8 cellular contexts compared by ENCODE assay signal in genomic region chr19:40465781-40466218, GRCh38. TPM values are rescaled to one million over a fixed set of nuclear protein-coding genes. Genes with fewer than 3 reads are reported as not detected.
DNase-seq lines count a peak whose midpoint lies in the region; ATAC-seq, FAIRE-seq and TF ChIP-seq lines count a peak whose summit lies in the region.

No MANE protein-coding gene starts in this region.

- no peaks in the 10 kb centered on the region for H3K9me3 ChIP-seq in transverse colon

- FAIRE-seq in GM12891 (lab: Jason Lieb, UNC) = peak; percentile 98

- POLR2A ChIA-PET in T-cell (lab: Charles Lee) = interaction anchor here (0.5 to 1.8 kb wide), 6 partner anchors 23 to 898 kb away, joined by 3 to 9 read pairs (median 3); partner anchors contain the start of genes B9D2 (in 1 of the 2) and SERTAD1 (in 1 of the 2)

- H3K27ac ChIP-seq in transverse colon = peak overlapping the region; percentile 93 to 95 (median 95)

- peak overlapping the region; percentile 0 to 80 (median 68) for H3K4me3 ChIP-seq in transverse colon

- in situ Hi-C loops in transverse colon (cut with MboI; ENCODE audit: low pct_ligation_motif_present in 1 of 4, low pct_unique_long_range_greater_than_20kb in 1 of 4, low sequenced_read_pairs in 3 of 4) = no loop called here

- no peaks in the 10 kb centered on the region for H3K36me3 Mint-ChIP-seq in T-cell

- H3K4me1 Mint-ChIP-seq in T-cell = peaks cover 24 to 34% (median 24%) of the 10 kb centered on the region in 3 donors

- H3K36me3 ChIP-seq in transverse colon = no peaks in the 10 kb centered on the region

- H3K27me3 Mint-ChIP-seq in T-cell = peaks cover 5 to 19% of the 10 kb centered on the region in 2 donors

- CTCF ChIA-PET in T-cell (lab: Charles Lee) = interaction anchor here (0.5 to 1.7 kb wide), 8 partner anchors 23 to 312 kb away, joined by 3 to 18 read pairs (median 4); partner anchors contain the start of genes C19orf47 (in 1 of the 2), PLD3 (in 1 of the 2), RAB4B (in 1 of the 2) and SERTAD1 (in 1 of the 2)

- TF ChIP-seq POLR2A in GM12891 (IDR thresholded peaks at IDR 0.05; ENCODE audit: low read depth, low read length) (no peak), transverse colon (IDR thresholded peaks at IDR 0.05) (no peak)

- H3K27me3 ChIP-seq in transverse colon = peaks cover 10% of the 10 kb centered on the region

- TF ChIP-seq EP300 in transverse colon (IDR thresholded peaks at IDR 0.05; ENCODE audit: low read depth) = no peak

- DNase-seq in GM12891 (ENCODE audit: insufficient read length, low spot score) (peak; percentile 90), NCI-H146 (lab: John Stamatoyannopoulos, UW) (peak; percentile 91), T-cell (peak; percentile 97 to 100 (median 99)), amniotic epithelial cell (ENCODE audit: low read depth) (peak; percentile 98), cardiac septum (ENCODE audit: low spot score) (peak; percentile 100), pons (ENCODE audit: low spot score) (peak; percentile 100), transverse colon (peak; percentile 100)

- peak overlapping the region; percentile 68 to 69 for H3K27ac Mint-ChIP-seq in T-cell

- TF ChIP-seq CTCF in transverse colon (IDR thresholded peaks at IDR 0.05) = no peak

- H3K9me3 Mint-ChIP-seq in T-cell = no peaks in the 10 kb centered on the region

- H3K4me1 ChIP-seq in transverse colon = peaks cover 15 to 33% (median 30%) of the 10 kb centered on the region in 4 donors

- ATAC-seq in HG02884 (IDR thresholded peaks at IDR 0.05; ENCODE audit: unreplicated experiment) = peak; percentile 82
- peak; percentile 85 to 94 (median 92) for ATAC-seq in T-cell (replicated peaks in 1 of 4)

- intact Hi-C loops in cardiac septum (cut with DNase I) (loop anchor here (2.0 to 5.0 kb wide), 3 partner anchors 45 to 137 kb away; partner anchors contain the start of gene LTBP4), transverse colon (cut with DNase I; ENCODE audit: low total_unique reads) (no loop called here)

- peak overlapping the region; percentile 76 to 92 (median 83) for H3K4me3 Mint-ChIP-seq in T-cell

- 0% methylated on average over 22 of the region's 33 CpGs; no CpG with 5 or more reads in 1 of the 2 donors for WGBS in transverse colon (ENCODE audit: low coverage in 1 of 2), 2 donors

TF ChIP-seq in GM12891, 5 proteins besides CTCF, POLR2A, EP300 and RAD21:
- no peak for TF ChIP-seq SPI1 (IDR thresholded peaks at IDR 0.05; ENCODE audit: low read depth, low read length)
- no peak for TF ChIP-seq POU2F2 (IDR thresholded peaks at IDR 0.05; ENCODE audit: low read depth, low read length)
- TF ChIP-seq TAF1 (IDR thresholded peaks at IDR 0.05; ENCODE audit: low read depth, low read length) = no peak
- TF ChIP-seq PAX5 (IDR thresholded peaks at IDR 0.05; ENCODE audit: insufficient read depth, low read length, severe bottlenecking) = no peak
- no peak; the same call in 1 of the 2 replicates for TF ChIP-seq POLR2AphosphoS5 (IDR thresholded peaks at IDR 0.05; ENCODE audit: low read depth, low read length)

RNA-seq across cellular contexts. Expression of gene BLVRB, which starts 0.3 kb away (rescaled TPM):
- polyA plus RNA-seq in GM12891 (2012; ENCODE audit: low read depth, missing spikeins) = 20.9 TPM
- total RNA-seq in T-cell = 10 to 100 TPM in 3 of 5 donors, 1 to 10 TPM in 2; 6.8 to 20.3 (median 16.4) TPM
- total RNA-seq in cardiac septum = 81.6 TPM
- 100 to 1,000 TPM in 3 of 4 donors, 10 to 100 TPM in 1; 81.5 to 193 (median 147) TPM for total RNA-seq in transverse colon

RNA-seq across cellular contexts. Expression of gene SPTBN4, which starts 1.0 kb away (rescaled TPM):
- polyA plus RNA-seq in GM12891 (2012; ENCODE audit: low read depth, missing spikeins) = 0.96 TPM
- total RNA-seq in T-cell (1 to 10 TPM in 1 of 5 donors, under 1 TPM in 4; 0.37 to 1.2 (median 0.66) TPM), cardiac septum (5.1 TPM), transverse colon (1 to 10 TPM in 2 of 4 donors, under 1 TPM in 2; under 0.01 to 1.5 (median 0.99) TPM)

RNA-seq across cellular contexts. Expression of gene SERTAD3, which starts 21.7 kb away (rescaled TPM):
- polyA plus RNA-seq in GM12891 (2012; ENCODE audit: low read depth, missing spikeins) = 8.8 TPM
- 10 to 100 TPM; 17.4 to 26.7 (median 24.7) TPM for total RNA-seq in T-cell
- total RNA-seq in cardiac septum = 33.9 TPM
- total RNA-seq in transverse colon = 10 to 100 TPM; 14.1 to 31.0 (median 22.2) TPM

RNA-seq across cellular contexts. Expression of gene SERTAD1, which starts 40.0 kb away (rescaled TPM):
- 11.7 TPM for polyA plus RNA-seq in GM12891 (2012; ENCODE audit: low read depth, missing spikeins)
- total RNA-seq in T-cell (10 to 100 TPM; 10.9 to 25.4 (median 13.3) TPM), cardiac septum (16.7 TPM), transverse colon (10 to 100 TPM in 3 of 4 donors, 1 to 10 TPM in 1; 2.6 to 30.3 (median 18.4) TPM)

RNA-seq across cellular contexts. Expression of gene PRX, which starts 52.6 kb away (rescaled TPM):
- polyA plus RNA-seq in GM12891 (2012; ENCODE audit: low read depth, missing spikeins) = 0.87 TPM
- total RNA-seq in T-cell (1 to 10 TPM; 2.0 to 4.4 (median 2.8) TPM), cardiac septum (3.5 TPM), transverse colon (1 to 10 TPM; 1.5 to 5.0 (median 2.6) TPM)

Comparison
In these comparisons a context has a peak if more than half of its experiments do, and no peak if none do; other contexts are left out.
1. Peak in every context shown above with its lines: DNase-seq, ATAC-seq, H3K4me3 ChIP-seq and H3K27ac ChIP-seq.